In the genomic region with DNA sequence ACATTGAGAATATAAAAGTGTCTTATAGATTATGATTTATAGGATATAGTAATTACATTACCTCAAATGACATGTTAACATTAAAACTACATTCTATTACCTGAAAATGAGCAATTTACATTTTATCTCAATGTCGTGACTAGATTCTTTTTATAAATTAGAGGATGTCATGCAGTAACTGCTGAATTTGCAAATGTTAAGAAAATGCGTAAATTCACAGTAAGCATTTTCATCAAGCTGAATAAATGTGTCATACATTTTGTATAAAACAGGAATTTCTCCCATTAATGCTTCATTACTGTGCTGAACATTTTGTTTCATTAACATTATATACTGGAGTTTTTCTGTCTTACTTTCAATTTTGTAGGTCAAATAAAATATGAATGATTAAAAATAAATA, we compare ENCODE assay signal across 4 cellular contexts.
TF ChIP-seq lines count a peak whose summit lies in the region.

No MANE protein-coding gene starts in this region.

TF ChIP-seq in HepG2, 621 proteins besides CTCF, POLR2A, EP300 and RAD21:
- TF ChIP-seq NR2F6 (IDR thresholded peaks at IDR 0.05) (no peak), NR2F6 (CRISPR knock-in tag; IDR thresholded peaks at IDR 0.05) (no peak), MAFK (conservative IDR thresholded peaks at IDR 0.05 in 1 of 2, IDR thresholded peaks at IDR 0.05 in 1 of 2; ENCODE audit: low read length in 2 of 2) (peak; percentile 32 to 81; a peak in 3 of 4 replicates), AGO2 (optimal IDR thresholded peaks at IDR 0.05; ENCODE audit: low read depth, low read length) (no peak), MAFF (IDR thresholded peaks at IDR 0.05; ENCODE audit: low read depth, low read length) (peak; percentile 78)

TF ChIP-seq in A549, 52 proteins besides CTCF, POLR2A, EP300 and RAD21:
- peak; percentile 49 for TF ChIP-seq MAFK (IDR thresholded peaks at IDR 0.05; ENCODE audit: partially characterized antibody)
- no peak for TF ChIP-seq PBX3 (IDR thresholded peaks at IDR 0.05)

TF ChIP-seq in IMR-90, 13 proteins besides CTCF, POLR2A, EP300 and RAD21:
- peak; percentile 67; the same call in 1 of the 2 replicates for TF ChIP-seq MAFK (IDR thresholded peaks at IDR 0.05; ENCODE audit: low read depth, low read length)
- no peak for TF ChIP-seq CHD1 (IDR thresholded peaks at IDR 0.05; ENCODE audit: low read depth, low read length)

TF ChIP-seq in K562, 482 proteins besides CTCF, POLR2A, EP300 and RAD21:
- TF ChIP-seq JUND (IDR thresholded peaks at IDR 0.05; ENCODE audit: borderline replicate concordance, low read depth, low read length), result no peak
- TF ChIP-seq JUND (tag; IDR thresholded peaks at IDR 0.05; ENCODE audit: borderline replicate concordance, low read depth, low read length), result no peak
- TF ChIP-seq RBBP5 (IDR thresholded peaks at IDR 0.05; ENCODE audit: borderline replicate concordance, insufficient read depth, low read length, poor library complexity, severe bottlenecking), result no peak
- peak; percentile 83 for TF ChIP-seq ZNF316 (IDR thresholded peaks at IDR 0.05)
- no peak for TF ChIP-seq CCAR2 (IDR thresholded peaks at IDR 0.05; ENCODE audit: low read depth, low read length)
- TF ChIP-seq HNRNPK (IDR thresholded peaks at IDR 0.05; ENCODE audit: low read depth, low read length, poor library complexity, severe bottlenecking), result no peak
- no peak for TF ChIP-seq ZNF77 (CRISPR knock-in tag; IDR thresholded peaks at IDR 0.05)
- TF ChIP-seq C11orf30 (IDR thresholded peaks at IDR 0.05; ENCODE audit: low read depth), result peak; percentile 45; the same call in 1 of the 2 replicates
- TF ChIP-seq, protein P1, sequence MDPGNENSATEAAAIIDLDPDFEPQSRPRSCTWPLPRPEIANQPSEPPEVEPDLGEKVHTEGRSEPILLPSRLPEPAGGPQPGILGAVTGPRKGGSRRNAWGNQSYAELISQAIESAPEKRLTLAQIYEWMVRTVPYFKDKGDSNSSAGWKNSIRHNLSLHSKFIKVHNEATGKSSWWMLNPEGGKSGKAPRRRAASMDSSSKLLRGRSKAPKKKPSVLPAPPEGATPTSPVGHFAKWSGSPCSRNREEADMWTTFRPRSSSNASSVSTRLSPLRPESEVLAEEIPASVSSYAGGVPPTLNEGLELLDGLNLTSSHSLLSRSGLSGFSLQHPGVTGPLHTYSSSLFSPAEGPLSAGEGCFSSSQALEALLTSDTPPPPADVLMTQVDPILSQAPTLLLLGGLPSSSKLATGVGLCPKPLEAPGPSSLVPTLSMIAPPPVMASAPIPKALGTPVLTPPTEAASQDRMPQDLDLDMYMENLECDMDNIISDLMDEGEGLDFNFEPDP (CRISPR knock-in tag; IDR thresholded peaks at IDR 0.05), result no peak
- no peak for TF ChIP-seq ILF3 (IDR thresholded peaks at IDR 0.05; ENCODE audit: borderline replicate concordance)
- TF ChIP-seq CXXC5 (CRISPR knock-in tag; IDR thresholded peaks at IDR 0.05), result no peak
- no peak for TF ChIP-seq MAX (CRISPR knock-in tag; IDR thresholded peaks at IDR 0.05)
- TF ChIP-seq PHB2 (IDR thresholded peaks at IDR 0.05; ENCODE audit: low read depth), result no peak
- no peak for TF ChIP-seq ZNF511 (CRISPR knock-in tag; IDR thresholded peaks at IDR 0.05)
- TF ChIP-seq EHMT2 (IDR thresholded peaks at IDR 0.05), result no peak
- TF ChIP-seq PHF8 (IDR thresholded peaks at IDR 0.05; ENCODE audit: borderline replicate concordance, low read length), result no peak
